Comparison of ENCODE assay signal across 18 cellular contexts in genomic region chr14:97266653-97267052, GRCh38.
DNase-seq lines count a peak whose midpoint lies in the region; ATAC-seq and TF ChIP-seq lines count a peak whose summit lies in the region.
"Had no signal": no experiment of that assay in that cellular context is flagged by ENCODE, and none has a peak within 500 bp of the region (broad histone marks: within the 10 kb centered on the region; RNA-seq: fewer than 3 reads in every experiment).

No MANE protein-coding gene starts in this region.

- TF ChIP-seq CTCF in epithelial cell of proximal tubule (conservative IDR thresholded peaks at IDR 0.05; ENCODE audit: low read depth, low read length), result no peak

- H3K4me3 ChIP-seq in epithelial cell of proximal tubule (ENCODE audit: low read depth, low read length), result no peak overlapping the region
- H3K4me3 ChIP-seq: left ventricle myocardium inferior, transverse colon had no signal

- ATAC-seq in HG03565 (IDR thresholded peaks at IDR 0.05; ENCODE audit: unreplicated experiment) (no peak), GM19395 (IDR thresholded peaks at IDR 0.05; ENCODE audit: unreplicated experiment) (no peak), GM19463 (IDR thresholded peaks at IDR 0.05; ENCODE audit: unreplicated experiment) (no peak)
- ATAC-seq: activated T-helper 17 cell treated with anti-CD3 and anti-CD28 coated beads, Interleukin-2, amount 50 U/mL, for 72 hours; effector memory CD8-positive, alpha-beta T cell had no signal

- DNase-seq in ELR (ENCODE audit: low read depth) (peak; percentile 0), RKO (ENCODE audit: low spot score) (peak; percentile 43), epithelial cell of proximal tubule (ENCODE audit: low read depth) (peak; percentile 88), mucosa of gallbladder (ENCODE audit: low spot score) (peak; percentile 38), HUDEP-2 (lab: John Stamatoyannopoulos, UW; ENCODE audit: unreplicated experiment in 76 of 76) (no peak)
- DNase-seq: activated CD4-positive, alpha-beta memory T cell treated with anti-CD3 and anti-CD28 coated beads for 36 hours; anterior cingulate cortex; DND-41; effector memory CD8-positive, alpha-beta T cell; left ventricle myocardium inferior; NCI-H524 treated with DMSO at 0.1 percent for 48 hours; SHP77 treated with DMSO at 0.1 percent for 48 hours; stimulated activated CD4-positive, alpha-beta T cell treated with anti-CD3 and anti-CD28 coated beads, Interleukin-2, amount 100 ng/mL, for 24 hours; transverse colon had no signal

Comparison
In these comparisons a context has a peak if more than half of its experiments do, and no peak if none do; other contexts are left out.
1. DNase-seq: peak in ELR (single experiment), RKO (single experiment), epithelial cell of proximal tubule (single experiment) and mucosa of gallbladder (single experiment); none in HUDEP-2 (0 of 76).